Comparison of ENCODE assay signal across 26 cellular contexts in the genomic region with DNA sequence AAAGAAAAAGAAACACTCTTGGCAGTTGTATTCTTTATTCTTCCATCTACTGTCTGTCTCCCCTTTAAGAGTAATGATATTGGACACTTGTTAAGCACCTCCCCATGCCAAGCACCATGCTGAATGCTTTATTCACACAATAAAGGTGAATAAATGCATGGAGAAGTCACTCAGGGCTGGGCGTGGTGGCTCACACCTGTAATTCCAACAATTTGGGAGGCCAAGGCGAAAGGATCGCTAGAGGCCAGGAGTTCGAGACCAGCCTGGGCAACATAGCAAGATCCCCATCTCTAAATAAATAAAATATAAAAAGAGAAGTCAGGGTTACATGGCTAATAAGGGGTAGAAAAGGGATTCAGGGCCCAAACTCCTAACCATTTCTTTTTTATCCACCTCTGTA. TPM values are rescaled to one million over a fixed set of nuclear protein-coding genes. Genes with fewer than 3 reads are reported as not detected.
"Had no signal": no experiment of that assay in that cellular context is flagged by ENCODE, and none has a peak within 500 bp of the region (broad histone marks: within the 10 kb centered on the region; RNA-seq: fewer than 3 reads in every experiment).

No MANE protein-coding gene starts in this region.

- H3K4me1 Mint-ChIP-seq: neural progenitor cell had no signal

- H3K27ac ChIP-seq: coronary artery, heart left ventricle, neural progenitor cell, ovary, right atrium auricular region, upper lobe of left lung, uterus had no signal

- H3K4me3 Mint-ChIP-seq: neural progenitor cell had no signal

- H3K9me3 ChIP-seq: ovary, right atrium auricular region, upper lobe of left lung had no signal

- H3K4me1 ChIP-seq: neural progenitor cell, right atrium auricular region, uterus had no signal

- H3K27ac Mint-ChIP-seq: neural progenitor cell had no signal

- ATAC-seq: esophagus mucosa; heart left ventricle; left lobe of liver; naive thymus-derived CD8-positive, alpha-beta T cell had no signal

- H3K36me3 ChIP-seq: ovary, uterus had no signal

- H3K4me3 ChIP-seq: coronary artery, heart left ventricle, neural progenitor cell, ovary, right atrium auricular region, upper lobe of left lung, uterus had no signal

- H3K27me3 Mint-ChIP-seq: naive thymus-derived CD8-positive, alpha-beta T cell had no signal

- H3K27me3 ChIP-seq: heart left ventricle, neural progenitor cell, ovary, right atrium auricular region, upper lobe of left lung, uterus had no signal

- H3K9ac ChIP-seq: neural progenitor cell had no signal

- DNase-seq: effector CD4-positive, alpha-beta T cell; heart left ventricle; hippocampal formation; islet precursor cell; mammary epithelial cell; naive thymus-derived CD8-positive, alpha-beta T cell; nucleus accumbens; ovary; small intestine; stimulated activated CD4-positive, alpha-beta T cell treated with anti-CD3 and anti-CD28 coated beads, Interleukin-12 subunit alpha, Interleukin-12 subunit beta, amount 100 ng/mL, for 4 hours; stimulated activated naive CD4-positive, alpha-beta T cell treated with Interleukin-2 at 50 U/mL for 16 hours; upper lobe of left lung; uterus had no signal

- H3K9me3 Mint-ChIP-seq: naive thymus-derived CD8-positive, alpha-beta T cell had no signal

RNA-seq across cellular contexts. Expression of gene C20orf173, which starts 42.0 kb away (rescaled TPM):
- total RNA-seq: dermis microvascular lymphatic vessel endothelial cell; esophagus mucosa; fibroblast of lung; glomerular endothelial cell; heart left ventricle; left lobe of liver; lower leg skin; mammary epithelial cell; mesenteric fat pad; mononuclear cell; naive thymus-derived CD8-positive, alpha-beta T cell; ovary; posterior vena cava; right atrium auricular region; upper lobe of left lung; uterus had no signal
- polyA plus RNA-seq: fibroblast of lung; heart left ventricle; mammary epithelial cell; naive thymus-derived CD8-positive, alpha-beta T cell; ovary; small intestine; thymus had no signal

RNA-seq across cellular contexts. Expression of gene GDF5, which starts 49.5 kb away (rescaled TPM):
- total RNA-seq: dermis microvascular lymphatic vessel endothelial cell; esophagus mucosa; left lobe of liver; mononuclear cell; naive thymus-derived CD8-positive, alpha-beta T cell had no signal
- polyA plus RNA-seq: naive thymus-derived CD8-positive, alpha-beta T cell; ovary had no signal
